In the genomic region with DNA sequence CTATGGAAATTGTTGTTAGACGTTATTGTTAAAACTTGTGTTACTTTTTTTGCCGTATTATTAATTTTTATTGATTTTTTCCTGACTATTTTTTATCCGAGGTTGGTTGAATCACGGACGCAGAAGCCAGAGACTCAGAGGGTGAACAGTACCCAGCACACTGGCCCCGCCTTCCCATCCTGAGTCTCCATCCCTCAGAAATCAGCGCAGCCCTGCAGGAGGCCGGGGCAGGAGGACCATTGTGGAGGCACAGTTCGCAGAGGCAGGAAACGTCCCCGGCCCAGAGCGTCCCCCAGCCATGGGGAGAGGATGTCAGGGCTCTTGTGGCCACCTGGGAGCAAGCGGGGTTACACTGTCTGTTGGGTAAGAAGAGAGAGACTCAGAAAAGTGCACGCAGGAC, we compare ENCODE assay signal across 27 cellular contexts.
"Had no signal": no experiment of that assay in that cellular context is flagged by ENCODE, and none has a peak within 500 bp of the region (broad histone marks: within the 10 kb centered on the region; RNA-seq: fewer than 3 reads in every experiment).

No MANE protein-coding gene starts in this region.

- H3K4me3 Mint-ChIP-seq: natural killer cell; nephron; neural progenitor cell; stimulated activated effector memory CD8-positive, alpha-beta T cell treated with anti-CD3 and anti-CD28 coated beads, Interleukin-12 subunit alpha, Interleukin-12 subunit beta, amount 100 ng/mL, for 72 hours; stimulated activated naive B cell treated with anti-CD40 and anti-IgM and Interleukin-4, amounts not matched to agents 10 μg/mL and 1 μg/mL and 100 μg/mL, for 72 hours; stimulated activated naive CD8-positive, alpha-beta T cell treated with anti-CD3 and anti-CD28 coated beads, Interleukin-15, Interleukin-2, amounts not matched to agents 100 ng/mL and 50 ng/mL, for 24 hours had no signal

- DNase-seq: naive thymus-derived CD4-positive, alpha-beta T cell; natural killer cell; occipital lobe; pancreas; retina; right cardiac atrium; right lobe of liver; sigmoid colon; small intestine; stimulated activated CD4-positive, alpha-beta T cell treated with anti-CD3 and anti-CD28 coated beads, Interleukin-15, amount 100 ng/mL, for 24 hours; stimulated activated CD4-positive, alpha-beta T cell treated with anti-CD3 and anti-CD28 coated beads, Interleukin-2, amount 100 ng/mL, for 24 hours; stimulated activated CD4-positive, alpha-beta T cell treated with anti-CD3 and anti-CD28 coated beads, Interleukin-2, amount 100 ng/mL, for 48 hours; stimulated activated CD4-positive, alpha-beta T cell treated with anti-CD3 and anti-CD28 coated beads, Interleukin-4, amount 100 ng/mL, for 24 hours; stimulated activated naive B cell treated with anti-CD40 and anti-IgM and Interleukin-4, amounts not matched to agents 10 μg/mL and 1 μg/mL and 100 μg/mL, for 72 hours; stimulated activated naive CD4-positive, alpha-beta T cell treated with Interleukin-2 at 50 U/mL for 16 hours; stomach; thyroid gland; trophoblast cell; uterus had no signal

- H3K27ac Mint-ChIP-seq: naive thymus-derived CD4-positive, alpha-beta T cell; natural killer cell; nephron; neural progenitor cell; stimulated activated effector memory CD8-positive, alpha-beta T cell treated with anti-CD3 and anti-CD28 coated beads, Interleukin-12 subunit alpha, Interleukin-12 subunit beta, amount 100 ng/mL, for 72 hours; stimulated activated naive B cell treated with anti-CD40 and anti-IgM and Interleukin-4, amounts not matched to agents 10 μg/mL and 1 μg/mL and 100 μg/mL, for 72 hours; stimulated activated naive CD8-positive, alpha-beta T cell treated with anti-CD3 and anti-CD28 coated beads, Interleukin-15, Interleukin-2, amounts not matched to agents 100 ng/mL and 50 ng/mL, for 24 hours had no signal

- H3K27me3 ChIP-seq: neural progenitor cell, right lobe of liver, thyroid gland, tibial nerve, upper lobe of left lung, uterus had no signal

- H3K36me3 ChIP-seq: neural progenitor cell, pancreas, prostate gland, right lobe of liver, sigmoid colon, stomach, thoracic aorta, thyroid gland, tibial nerve, upper lobe of left lung, uterus had no signal

- H2AFZ ChIP-seq: neural progenitor cell had no signal

- H3K36me3 Mint-ChIP-seq: naive thymus-derived CD4-positive, alpha-beta T cell; natural killer cell; neural progenitor cell; stimulated activated effector memory CD8-positive, alpha-beta T cell treated with anti-CD3 and anti-CD28 coated beads, Interleukin-12 subunit alpha, Interleukin-12 subunit beta, amount 100 ng/mL, for 72 hours; stimulated activated naive B cell treated with anti-CD40 and anti-IgM and Interleukin-4, amounts not matched to agents 10 μg/mL and 1 μg/mL and 100 μg/mL, for 72 hours had no signal

- H3K27ac ChIP-seq: neural progenitor cell, pancreas, prostate gland, right lobe of liver, sigmoid colon, stomach, thoracic aorta, thyroid gland, tibial nerve, upper lobe of left lung, uterus had no signal

- H3K4me1 ChIP-seq: neural progenitor cell, pancreas, prostate gland, right lobe of liver, sigmoid colon, stomach, thyroid gland, tibial nerve, upper lobe of left lung, uterus had no signal

- H3K9me3 ChIP-seq: pancreas, prostate gland, right lobe of liver, sigmoid colon, thoracic aorta, thyroid gland, tibial nerve, upper lobe of left lung, uterus had no signal

- H3K9ac ChIP-seq: neural progenitor cell had no signal

- H3K4me1 Mint-ChIP-seq: naive thymus-derived CD4-positive, alpha-beta T cell; natural killer cell; neural progenitor cell; stimulated activated effector memory CD8-positive, alpha-beta T cell treated with anti-CD3 and anti-CD28 coated beads, Interleukin-12 subunit alpha, Interleukin-12 subunit beta, amount 100 ng/mL, for 72 hours; stimulated activated naive B cell treated with anti-CD40 and anti-IgM and Interleukin-4, amounts not matched to agents 10 μg/mL and 1 μg/mL and 100 μg/mL, for 72 hours had no signal

- H3K9me3 Mint-ChIP-seq: neural progenitor cell had no signal

- H3K4me2 ChIP-seq: neural progenitor cell had no signal

- H3K4me3 ChIP-seq: neural progenitor cell, pancreas, prostate gland, right lobe of liver, sigmoid colon, stomach, thoracic aorta, thyroid gland, tibial nerve, upper lobe of left lung, uterus had no signal
